8 cellular contexts compared by ENCODE assay signal in genomic region chr17:38484242-38485145, GRCh38. TPM values are rescaled to one million over a fixed set of nuclear protein-coding genes. Genes with fewer than 3 reads are reported as not detected.
DNase-seq lines count a peak whose midpoint lies in the region; ATAC-seq and TF ChIP-seq lines count a peak whose summit lies in the region.
"Not testable (repeated sequence)": the region's sequence is repeated elsewhere in the genome, so short reads cannot be mapped to it uniquely, and the experiment has no call there.

No MANE protein-coding gene starts in this region.

- TF ChIP-seq RAD21 in neural cell (conservative IDR thresholded peaks at IDR 0.05), result peak; percentile 78

- not testable (repeated sequence) for TF ChIP-seq POLR2A in gastroesophageal sphincter (IDR thresholded peaks at IDR 0.05)

- TF ChIP-seq CTCF in VCaP (conservative IDR thresholded peaks at IDR 0.05), result peak; percentile 91
- peak in 3 of 4 experiments; percentile 87 to 95 (median 93) for TF ChIP-seq CTCF in gastroesophageal sphincter (IDR thresholded peaks at IDR 0.05)
- TF ChIP-seq CTCF in neural cell (IDR thresholded peaks at IDR 0.05; ENCODE audit: poor library complexity, severe bottlenecking), result peak; percentile 83

- not testable (repeated sequence) for H2AFZ ChIP-seq in neural cell (ENCODE audit: low read depth, low read length)

- peak; percentile 77 for DNase-seq in CD1c-positive myeloid dendritic cell (ENCODE audit: extremely low spot score)
- DNase-seq in NCI-H446 treated with DMSO at 0.1 percent for 48 hours (lab: John Stamatoyannopoulos, UW), result peak; percentile 8
- peak; percentile 43 for DNase-seq in amniotic epithelial cell (ENCODE audit: low read depth)
- peak; percentile 23 to 39 for DNase-seq in stimulated activated CD8-positive, alpha-beta memory T cell treated with anti-CD3 and anti-CD28 coated beads, Interleukin-4, amount 100 ng/mL, for 1 hour (ENCODE audit: low read depth in 2 of 2, low spot score in 1 of 2)

- not testable (repeated sequence) for H3K27me3 ChIP-seq in gastroesophageal sphincter; neural cell (ENCODE audit: insufficient read depth, low read depth, low read length)

- not testable (repeated sequence) for H3K27ac ChIP-seq in VCaP; neural cell (ENCODE audit: low read length)
- peak overlapping the region; percentile 43 to 75 (median 66) for H3K27ac ChIP-seq in gastroesophageal sphincter

- H3K79me2 ChIP-seq in neural cell (replicated peaks; ENCODE audit: insufficient read depth, low read length), result not testable (repeated sequence)

- H3K4me2 ChIP-seq in neural cell (ENCODE audit: low read length), result not testable (repeated sequence)

- not testable (repeated sequence) for TF ChIP-seq EP300 in gastroesophageal sphincter (IDR thresholded peaks at IDR 0.05); neural cell (conservative IDR thresholded peaks at IDR 0.05; ENCODE audit: poor library complexity, severe bottlenecking)

- WGBS in gastroesophageal sphincter (ENCODE audit: low coverage in 1 of 2), 2 donors, result 23 to 49% methylated on average over 8 to 12 of the region's 21 CpGs

- peaks cover 3 to 54% (median 9%) of the 10 kb centered on the region in 3 donors for H3K4me1 ChIP-seq in gastroesophageal sphincter

- not testable (repeated sequence) for H3K4me3 ChIP-seq in gastroesophageal sphincter; neural cell (ENCODE audit: low read length)

- peaks cover 0 to 73% of the 10 kb centered on the region in 2 donors for H3K36me3 ChIP-seq in gastroesophageal sphincter
- H3K36me3 ChIP-seq in neural cell (ENCODE audit: insufficient read depth, low read length), result not testable (repeated sequence)

- H3F3A ChIP-seq in neural cell (ENCODE audit: insufficient read depth, low read length, poor library complexity, severe bottlenecking), result not testable (repeated sequence)

- H3K9me2 ChIP-seq in neural cell (ENCODE audit: insufficient read depth, low read length), result not testable (repeated sequence)

- not testable (repeated sequence) for H4K20me1 ChIP-seq in neural cell (ENCODE audit: insufficient read depth)

- H3K9ac ChIP-seq in neural cell (ENCODE audit: low read length), result not testable (repeated sequence)

- peak; percentile 50 for ATAC-seq in HG02798 (IDR thresholded peaks at IDR 0.05; ENCODE audit: poor library complexity, unreplicated experiment)
- ATAC-seq in gastroesophageal sphincter, result peak; percentile 96

- H3K9me3 ChIP-seq in gastroesophageal sphincter; neural cell (ENCODE audit: low read length): not testable (repeated sequence)

TF ChIP-seq in neural cell, 6 proteins besides CTCF, POLR2A, EP300 and RAD21:
- TF ChIP-seq SMC3 (conservative IDR thresholded peaks at IDR 0.05; ENCODE audit: poor library complexity), result peak; percentile 79
TF ChIP-seq in neural cell: peak in this region for 1; not testable (repeated sequence) for 5.

RNA-seq across cellular contexts. Expression of gene ARHGAP23, which starts 56.2 kb away (rescaled TPM):
- 100 to 1,000 TPM in 1 of 4 donors, 10 to 100 TPM in 3; 45.3 to 132 (median 82.8) TPM for total RNA-seq in gastroesophageal sphincter
- polyA plus RNA-seq in neural cell, result 1.6 and 2.1 TPM in 2 replicates
- 12.9 and 13.4 TPM in 2 replicates for polyA minus RNA-seq in neural cell

Comparison
In these comparisons a context has a peak if more than half of its experiments do, and no peak if none do; other contexts are left out.
1. DNase-seq: peak in every context shown above with its lines; median percentile 77 in CD1c-positive myeloid dendritic cell; 43 in amniotic epithelial cell; 31 in stimulated activated CD8-positive, alpha-beta memory T cell treated with anti-CD3 and anti-CD28 coated beads, Interleukin-4, amount 100 ng/mL, for 1 hour; 8 in NCI-H446 treated with DMSO at 0.1 percent for 48 hours.